Comparison of ENCODE assay signal across 24 cellular contexts in genomic region chr4:4391866-4392265, GRCh38.
"Had no signal": no experiment of that assay in that cellular context is flagged by ENCODE, and none has a peak within 500 bp of the region (broad histone marks: within the 10 kb centered on the region; RNA-seq: fewer than 3 reads in every experiment).

No MANE protein-coding gene starts in this region.

- H3K27ac Mint-ChIP-seq: immature natural killer cell; natural killer cell treated with Interleukin-12 subunit alpha and Interleukin-12 subunit beta and Interleukin-15 and Interleukin-18, amount 100 ng/mL, for 72 hours; stimulated activated naive B cell treated with anti-CD40 and anti-IgM and Interleukin-4, amounts not matched to agents 10 μg/mL and 1 μg/mL and 100 μg/mL, for 72 hours had no signal

- H2AFZ ChIP-seq: parathyroid adenoma had no signal

- H3K4me3 Mint-ChIP-seq: immature natural killer cell; natural killer cell treated with Interleukin-12 subunit alpha and Interleukin-12 subunit beta and Interleukin-15 and Interleukin-18, amount 100 ng/mL, for 72 hours; stimulated activated naive B cell treated with anti-CD40 and anti-IgM and Interleukin-4, amounts not matched to agents 10 μg/mL and 1 μg/mL and 100 μg/mL, for 72 hours; stimulated activated naive CD8-positive, alpha-beta T cell treated with anti-CD3 and anti-CD28 coated beads, Interleukin-15, amount 100 ng/mL, for 72 hours had no signal

- H3K36me3 ChIP-seq: esophagus squamous epithelium, gastroesophageal sphincter, left ventricle myocardium inferior, spleen, thoracic aorta had no signal

- H3K4me3 ChIP-seq: esophagus squamous epithelium, gastroesophageal sphincter, left ventricle myocardium inferior, lung, psoas muscle, spleen, thoracic aorta had no signal

- H3K79me2 ChIP-seq: parathyroid adenoma had no signal

- H3K9me3 ChIP-seq: esophagus squamous epithelium, gastroesophageal sphincter, left ventricle myocardium inferior, psoas muscle, spleen, thoracic aorta had no signal

- ATAC-seq: gastroesophageal sphincter; left cardiac atrium; natural killer cell treated with Interleukin-12 subunit alpha and Interleukin-12 subunit beta and Interleukin-15 and Interleukin-18, amount 100 ng/mL, for 72 hours; psoas muscle; sciatic nerve; stimulated activated naive B cell treated with anti-CD40 and anti-IgM and Interleukin-4, amounts not matched to agents 10 μg/mL and 1 μg/mL and 100 μg/mL, for 72 hours; stimulated activated naive CD8-positive, alpha-beta T cell treated with anti-CD3 and anti-CD28 coated beads, Interleukin-15, amount 100 ng/mL, for 72 hours had no signal

- H3K9ac ChIP-seq: parathyroid adenoma had no signal

- H3K9me3 Mint-ChIP-seq: immature natural killer cell; natural killer cell treated with Interleukin-12 subunit alpha and Interleukin-12 subunit beta and Interleukin-15 and Interleukin-18, amount 100 ng/mL, for 72 hours; stimulated activated naive B cell treated with anti-CD40 and anti-IgM and Interleukin-4, amounts not matched to agents 10 μg/mL and 1 μg/mL and 100 μg/mL, for 72 hours; stimulated activated naive CD8-positive, alpha-beta T cell treated with anti-CD3 and anti-CD28 coated beads, Interleukin-15, amount 100 ng/mL, for 72 hours had no signal

- H3K4me1 ChIP-seq: parathyroid adenoma had no signal

- H3K27ac ChIP-seq: gastroesophageal sphincter, left ventricle myocardium inferior, parathyroid adenoma, psoas muscle, spleen, thoracic aorta had no signal

- DNase-seq: effector memory CD4-positive, alpha-beta T cell; esophagus squamous epithelium; foreskin fibroblast; immature natural killer cell; left cardiac atrium; left ventricle myocardium inferior; midbrain; occipital lobe; retina; spleen; stimulated activated CD4-positive, alpha-beta T cell treated with anti-CD3 and anti-CD28 coated beads, Interleukin-15, amount 100 ng/mL, for 24 hours; stimulated activated CD4-positive, alpha-beta T cell treated with anti-CD3 and anti-CD28 coated beads, Interleukin-1b, Interleukin-23, amount 100 ng/mL, for 48 hours; stimulated activated CD4-positive, alpha-beta T cell treated with anti-CD3 and anti-CD28 coated beads, Interleukin-4, amount 100 ng/mL, for 24 hours; stimulated activated naive B cell treated with anti-CD40 and anti-IgM and Interleukin-4, amounts not matched to agents 10 μg/mL and 1 μg/mL and 100 μg/mL, for 72 hours; stimulated activated naive CD8-positive, alpha-beta T cell treated with anti-CD3 and anti-CD28 coated beads, Interleukin-15, amount 100 ng/mL, for 72 hours; substantia nigra; trophoblast cell had no signal

- H3K36me3 Mint-ChIP-seq: natural killer cell treated with Interleukin-12 subunit alpha and Interleukin-12 subunit beta and Interleukin-15 and Interleukin-18, amount 100 ng/mL, for 72 hours; stimulated activated naive B cell treated with anti-CD40 and anti-IgM and Interleukin-4, amounts not matched to agents 10 μg/mL and 1 μg/mL and 100 μg/mL, for 72 hours had no signal
